40 cellular contexts compared by ENCODE assay signal in genomic region chr10:120229641-120230040, GRCh38.
"Had no signal": no experiment of that assay in that cellular context is flagged by ENCODE, and none has a peak within 500 bp of the region (broad histone marks: within the 10 kb centered on the region; RNA-seq: fewer than 3 reads in every experiment).

No MANE protein-coding gene starts in this region.

- H3K27ac Mint-ChIP-seq: activated naive CD4-positive, alpha-beta T cell treated with anti-CD3 and anti-CD28 coated beads for 36 hours; activated naive CD4-positive, alpha-beta T cell treated with anti-CD3 and anti-CD28 coated beads, Interleukin-2, amount 10 ng/mL, durations not matched to agents 7 days and 5 days; activated naive CD4-positive, alpha-beta T cell treated with anti-CD3 and anti-CD28 coated beads, Interleukin-2, amount 50 U/mL, for 24 hours; activated naive CD4-positive, alpha-beta T cell treated with anti-CD3 and anti-CD28 coated beads, Interleukin-2, amount 50 U/mL, for 72 hours; activated naive CD8-positive, alpha-beta T cell; activated naive CD8-positive, alpha-beta T cell treated with anti-CD3 and anti-CD28 coated beads for 36 hours; activated naive CD8-positive, alpha-beta T cell treated with anti-CD3 and anti-CD28 coated beads, Interleukin-2, amount 10 ng/mL, durations not matched to agents 7 days and 5 days; activated naive CD8-positive, alpha-beta T cell treated with anti-CD3 and anti-CD28 coated beads, Interleukin-2, amount 50 U/mL, for 24 hours; activated T-cell treated with anti-CD3 and anti-CD28 coated beads, Interleukin-2, amount 50 U/mL, for 24 hours; activated T-cell treated with anti-CD3 and anti-CD28 coated beads, Interleukin-2, amount 50 U/mL, for 72 hours; activated T-helper 1 cell treated with anti-CD3 and anti-CD28 coated beads, Interleukin-12 subunit alpha, Interleukin-12 subunit beta, Interleukin-2, Interleukin-4 antibody, amounts not matched to agents 30 ng/mL and 10 ng/mL and 1 ng/mL, durations not matched to agents 14 hours and 24 hours and 36 hours; activated T-helper 17 cell treated with anti-CD3 and anti-CD28 coated beads, Interleukin-2, amount 50 U/mL, for 72 hours; activated T-helper 2 cell treated with anti-CD3 and anti-CD28 coated beads, Interferon-gamma antibody, Interleukin-2, Interleukin-4, amounts not matched to agents 10 μg/mL and 5 μg/mL and 100 μg/mL, durations not matched to agents 14 hours and 24 hours and 36 hours; brain had no signal

- H3K9me3 ChIP-seq: adrenal gland, ascending aorta, body of pancreas had no signal

- H3K4me1 Mint-ChIP-seq: activated naive CD4-positive, alpha-beta T cell treated with anti-CD3 and anti-CD28 coated beads, Interleukin-2, amount 10 ng/mL, durations not matched to agents 7 days and 5 days; activated naive CD4-positive, alpha-beta T cell treated with anti-CD3 and anti-CD28 coated beads, Interleukin-2, amount 50 U/mL, for 24 hours; activated naive CD8-positive, alpha-beta T cell treated with anti-CD3 and anti-CD28 coated beads for 36 hours; activated naive CD8-positive, alpha-beta T cell treated with anti-CD3 and anti-CD28 coated beads, Interleukin-2, amount 10 ng/mL, durations not matched to agents 7 days and 5 days; activated naive CD8-positive, alpha-beta T cell treated with anti-CD3 and anti-CD28 coated beads, Interleukin-2, amount 50 U/mL, for 24 hours; activated T-helper 17 cell treated with anti-CD3 and anti-CD28 coated beads, Interleukin-2, amount 50 U/mL, for 72 hours; brain; central memory CD8-positive, alpha-beta T cell had no signal

- FAIRE-seq: astrocyte, bronchial epithelial cell had no signal

- H3K36me3 Mint-ChIP-seq: activated naive CD4-positive, alpha-beta T cell treated with anti-CD3 and anti-CD28 coated beads, Interleukin-2, amount 10 ng/mL, durations not matched to agents 7 days and 5 days; activated naive CD4-positive, alpha-beta T cell treated with anti-CD3 and anti-CD28 coated beads, Interleukin-2, amount 50 U/mL, for 24 hours; activated naive CD4-positive, alpha-beta T cell treated with anti-CD3 and anti-CD28 coated beads, Interleukin-2, amount 50 U/mL, for 72 hours; activated naive CD8-positive, alpha-beta T cell; activated naive CD8-positive, alpha-beta T cell treated with anti-CD3 and anti-CD28 coated beads for 36 hours; activated naive CD8-positive, alpha-beta T cell treated with anti-CD3 and anti-CD28 coated beads, Interleukin-2, amount 10 ng/mL, durations not matched to agents 7 days and 5 days; brain had no signal

- H3K9me3 Mint-ChIP-seq: activated naive CD4-positive, alpha-beta T cell treated with anti-CD3 and anti-CD28 coated beads, Interleukin-2, amount 10 ng/mL, durations not matched to agents 7 days and 5 days; activated naive CD4-positive, alpha-beta T cell treated with anti-CD3 and anti-CD28 coated beads, Interleukin-2, amount 50 U/mL, for 24 hours; activated naive CD8-positive, alpha-beta T cell treated with anti-CD3 and anti-CD28 coated beads for 36 hours; activated naive CD8-positive, alpha-beta T cell treated with anti-CD3 and anti-CD28 coated beads, Interleukin-2, amount 10 ng/mL, durations not matched to agents 7 days and 5 days; activated naive CD8-positive, alpha-beta T cell treated with anti-CD3 and anti-CD28 coated beads, Interleukin-2, amount 50 U/mL, for 24 hours; activated T-cell treated with anti-CD3 and anti-CD28 coated beads, Interleukin-2, amount 50 U/mL, for 24 hours; activated T-cell treated with anti-CD3 and anti-CD28 coated beads, Interleukin-2, amount 50 U/mL, for 4 hours; activated T-helper 1 cell treated with anti-CD3 and anti-CD28 coated beads, Interleukin-12 subunit alpha, Interleukin-12 subunit beta, Interleukin-2, Interleukin-4 antibody, amounts not matched to agents 30 ng/mL and 10 ng/mL and 1 ng/mL, durations not matched to agents 14 hours and 24 hours and 36 hours; activated T-helper 17 cell treated with anti-CD3 and anti-CD28 coated beads, Interleukin-2, amount 50 U/mL, for 72 hours; activated T-helper 2 cell treated with anti-CD3 and anti-CD28 coated beads, Interferon-gamma antibody, Interleukin-2, Interleukin-4, amounts not matched to agents 10 μg/mL and 5 μg/mL and 100 μg/mL, durations not matched to agents 14 hours and 24 hours and 36 hours; central memory CD8-positive, alpha-beta T cell had no signal

- H3K27ac ChIP-seq: adrenal gland, ascending aorta, body of pancreas, brain microvascular endothelial cell, breast epithelium, cardiac muscle cell had no signal

- H3K27me3 ChIP-seq: adrenal gland, ascending aorta, body of pancreas, brain microvascular endothelial cell, breast epithelium, cardiac muscle cell had no signal

- ATAC-seq: activated naive CD4-positive, alpha-beta T cell treated with anti-CD3 and anti-CD28 coated beads, Interleukin-2, amount 50 U/mL, for 72 hours; activated naive CD8-positive, alpha-beta T cell treated with anti-CD3 and anti-CD28 coated beads, Interleukin-2, amount 50 U/mL, for 24 hours; activated T-cell treated with anti-CD3 and anti-CD28 coated beads, Interleukin-2, amount 50 U/mL, for 4 hours; activated T-cell treated with anti-CD3 and anti-CD28 coated beads, Interleukin-2, amount 50 U/mL, for 72 hours; activated T-helper 17 cell treated with anti-CD3 and anti-CD28 coated beads, Interleukin-2, amount 50 U/mL, for 72 hours; body of pancreas had no signal

- H3K4me3 ChIP-seq: adrenal gland, ascending aorta, body of pancreas, breast epithelium, cardiac muscle cell had no signal

- H3K4me3 Mint-ChIP-seq: activated naive CD4-positive, alpha-beta T cell treated with anti-CD3 and anti-CD28 coated beads for 36 hours; activated naive CD4-positive, alpha-beta T cell treated with anti-CD3 and anti-CD28 coated beads, Interleukin-2, amount 10 ng/mL, durations not matched to agents 7 days and 5 days; activated naive CD4-positive, alpha-beta T cell treated with anti-CD3 and anti-CD28 coated beads, Interleukin-2, amount 50 U/mL, for 24 hours; activated naive CD8-positive, alpha-beta T cell; activated naive CD8-positive, alpha-beta T cell treated with anti-CD3 and anti-CD28 coated beads for 36 hours; activated naive CD8-positive, alpha-beta T cell treated with anti-CD3 and anti-CD28 coated beads, Interleukin-2, amount 10 ng/mL, durations not matched to agents 7 days and 5 days; activated naive CD8-positive, alpha-beta T cell treated with anti-CD3 and anti-CD28 coated beads, Interleukin-2, amount 50 U/mL, for 24 hours; activated T-cell treated with anti-CD3 and anti-CD28 coated beads, Interleukin-2, amount 50 U/mL, for 24 hours; activated T-cell treated with anti-CD3 and anti-CD28 coated beads, Interleukin-2, amount 50 U/mL, for 4 hours; activated T-cell treated with anti-CD3 and anti-CD28 coated beads, Interleukin-2, amount 50 U/mL, for 72 hours; activated T-helper 1 cell treated with anti-CD3 and anti-CD28 coated beads, Interleukin-12 subunit alpha, Interleukin-12 subunit beta, Interleukin-2, Interleukin-4 antibody, amounts not matched to agents 30 ng/mL and 10 ng/mL and 1 ng/mL, durations not matched to agents 14 hours and 24 hours and 36 hours; activated T-helper 17 cell treated with anti-CD3 and anti-CD28 coated beads, Interleukin-2, amount 50 U/mL, for 72 hours; brain; central memory CD8-positive, alpha-beta T cell had no signal

- H3K36me3 ChIP-seq: adrenal gland, ascending aorta, brain microvascular endothelial cell, breast epithelium, cardiac muscle cell had no signal

- DNase-seq: activated effector memory CD4-positive, alpha-beta T cell treated with anti-CD3 and anti-CD28 coated beads, Interleukin-2, amount 50 U/mL, for 16 hours; activated effector memory CD4-positive, alpha-beta T cell treated with Interleukin-2 at 50 U/mL for 16 hours; activated gamma-delta T cell treated with Interleukin-2 at 50 U/mL for 16 hours; activated naive CD4-positive, alpha-beta T cell; activated naive CD4-positive, alpha-beta T cell treated with anti-CD3 and anti-CD28 coated beads for 36 hours; activated naive CD4-positive, alpha-beta T cell treated with anti-CD3 and anti-CD28 coated beads, Interleukin-2, amount 10 ng/mL, durations not matched to agents 7 days and 5 days; activated naive CD4-positive, alpha-beta T cell treated with anti-CD3 and anti-CD28 coated beads, Interleukin-2, amount 50 U/mL, for 16 hours; activated naive CD4-positive, alpha-beta T cell treated with Interleukin-2 at 50 U/mL for 16 hours; activated naive CD8-positive, alpha-beta T cell treated with anti-CD3 and anti-CD28 coated beads for 36 hours; activated naive CD8-positive, alpha-beta T cell treated with anti-CD3 and anti-CD28 coated beads, Interleukin-2, amount 10 ng/mL, durations not matched to agents 7 days and 5 days; activated naive CD8-positive, alpha-beta T cell treated with anti-CD3 and anti-CD28 coated beads, Interleukin-2, amount 50 U/mL, for 24 hours; activated T-cell treated with anti-CD3 and anti-CD28 coated beads for 4 hours; activated T-cell treated with anti-CD3 and anti-CD28 coated beads, Interleukin-2, amount 50 U/mL, for 1 hour; activated T-cell treated with anti-CD3 and anti-CD28 coated beads, Interleukin-2, amount 50 U/mL, for 24 hours; activated T-cell treated with anti-CD3 and anti-CD28 coated beads, Interleukin-2, amount 50 U/mL, for 4 hours; activated T-cell treated with anti-CD3 and anti-CD28 coated beads, Interleukin-2, amount 50 U/mL, for 48 hours; activated T-cell treated with anti-CD3 and anti-CD28 coated beads, Interleukin-2, amount 50 U/mL, for 72 hours; adrenal gland; amniotic stem cell; amygdala; anterior cingulate cortex; aorta; body of pancreas; brain microvascular endothelial cell; caudate nucleus; central memory CD4-positive, alpha-beta T cell; cerebellar nuclear complex had no signal

- H3K4me1 ChIP-seq: adrenal gland, ascending aorta, body of pancreas, breast epithelium had no signal
